ENCODE assay signal across 9 cellular contexts in genomic region chrX:47196098-47196497, GRCh38. TPM values are rescaled to one million over a fixed set of nuclear protein-coding genes. Genes with fewer than 3 reads are reported as not detected.
DNase-seq lines count a peak whose midpoint lies in the region; ATAC-seq and TF ChIP-seq lines count a peak whose summit lies in the region.
"Had no signal": no experiment of that assay in that cellular context is flagged by ENCODE, and none has a peak within 500 bp of the region (broad histone marks: within the 10 kb centered on the region; RNA-seq: fewer than 3 reads in every experiment).

No MANE protein-coding gene starts in this region.

- H3K36me3 ChIP-seq in BLaER1 treated with 17β-estradiol and CSF1 and Interleukin-3, amounts not matched to agents 10 nM and 100 nM = peaks cover 43 to 59% (median 49%) of the 10 kb centered on the region in 11 experiments

- peak; percentile 19 for DNase-seq in KBM-7
- no peak for DNase-seq in chondrocyte (ENCODE audit: low spot score)
- DNase-seq in natural killer cell treated with Interleukin-12 subunit alpha and Interleukin-12 subunit beta and Interleukin-15 and Interleukin-18, amount 100 ng/mL, for 72 hours (ENCODE audit: low spot score) = no peak
- DNase-seq in NCI-H82 (lab: John Stamatoyannopoulos, UW) = no peak
- DNase-seq in kidney glomerular epithelial cell (lab: John Stamatoyannopoulos, UW) = no peak
- DNase-seq: stimulated activated CD4-positive, alpha-beta T cell treated with anti-CD3 and anti-CD28 coated beads, Interleukin-2, amount 100 ng/mL, for 24 hours had no signal

- H3K4me1 Mint-ChIP-seq in chondrocyte (ENCODE audit: low read depth) = peaks cover 74% of the 10 kb centered on the region
- H3K4me1 Mint-ChIP-seq in natural killer cell treated with Interleukin-12 subunit alpha and Interleukin-12 subunit beta and Interleukin-15 and Interleukin-18, amount 100 ng/mL, for 72 hours (ENCODE audit: low read depth in 2 of 2) = peaks cover 40 to 58% of the 10 kb centered on the region in 2 donors

- ATAC-seq in natural killer cell treated with Interleukin-12 subunit alpha and Interleukin-12 subunit beta and Interleukin-15 and Interleukin-18, amount 100 ng/mL, for 72 hours = no peak
- no peak for ATAC-seq in GM19324 (IDR thresholded peaks at IDR 0.05; ENCODE audit: low FRiP score, unreplicated experiment)
- no peak for ATAC-seq in HG02981 (IDR thresholded peaks at IDR 0.05; ENCODE audit: unreplicated experiment)

- H3K36me3 Mint-ChIP-seq in chondrocyte (ENCODE audit: low read depth) = peaks cover 31% of the 10 kb centered on the region
- H3K36me3 Mint-ChIP-seq in natural killer cell treated with Interleukin-12 subunit alpha and Interleukin-12 subunit beta and Interleukin-15 and Interleukin-18, amount 100 ng/mL, for 72 hours = no peaks in the 10 kb centered on the region

- peak overlapping the region; percentile 98 for H3K4me3 Mint-ChIP-seq in chondrocyte (ENCODE audit: unreplicated experiment)
- H3K4me3 Mint-ChIP-seq in natural killer cell treated with Interleukin-12 subunit alpha and Interleukin-12 subunit beta and Interleukin-15 and Interleukin-18, amount 100 ng/mL, for 72 hours = peak overlapping the region; percentile 95

- peak overlapping the region in 8 of 10 experiments; percentile 20 to 92 (median 82); a peak in 16 of 20 replicates for H3K4me3 ChIP-seq in BLaER1 treated with 17β-estradiol and CSF1 and Interleukin-3, amounts not matched to agents 10 nM and 100 nM

- peak overlapping the region; percentile 82 for H3K27ac Mint-ChIP-seq in chondrocyte (ENCODE audit: unreplicated experiment)
- peak overlapping the region; percentile 75 to 99 for H3K27ac Mint-ChIP-seq in natural killer cell treated with Interleukin-12 subunit alpha and Interleukin-12 subunit beta and Interleukin-15 and Interleukin-18, amount 100 ng/mL, for 72 hours

- TF ChIP-seq CTCF in chondrocyte (IDR thresholded peaks at IDR 0.05) = no peak

- peak overlapping the region; percentile 29 to 98 (median 95); a peak in 21 of 22 replicates for H3K9ac ChIP-seq in BLaER1 treated with 17β-estradiol and CSF1 and Interleukin-3, amounts not matched to agents 10 nM and 100 nM

- H3K27me3 Mint-ChIP-seq in chondrocyte (ENCODE audit: low read depth) = no peaks in the 10 kb centered on the region
- H3K27me3 Mint-ChIP-seq in natural killer cell treated with Interleukin-12 subunit alpha and Interleukin-12 subunit beta and Interleukin-15 and Interleukin-18, amount 100 ng/mL, for 72 hours = no peaks in the 10 kb centered on the region

- H3K9me3 ChIP-seq in BLaER1 treated with 17β-estradiol and CSF1 and Interleukin-3, amounts not matched to agents 10 nM and 100 nM (replicated peaks in 1 of 11) = no peaks in the 10 kb centered on the region

- in situ Hi-C loops in KBM-7 (cut with MboI; ENCODE audit: low pct_unique_long_range_greater_than_20kb, low sequenced_read_pairs) = no loop called here

- H3K27me3 ChIP-seq in BLaER1 treated with 17β-estradiol and CSF1 and Interleukin-3, amounts not matched to agents 10 nM and 100 nM = 0 out of 22 replicates have a peak, but pooled peaks cover 0 to 6% (median 0%) of the 10 kb centered on the region in 11 experiments

- peaks cover 48 to 55% (median 51%) of the 10 kb centered on the region in 10 experiments for H3K4me1 ChIP-seq in BLaER1 treated with 17β-estradiol and CSF1 and Interleukin-3, amounts not matched to agents 10 nM and 100 nM

- peaks cover 54 to 73% (median 68%) of the 10 kb centered on the region in 11 experiments for H4K20me1 ChIP-seq in BLaER1 treated with 17β-estradiol and CSF1 and Interleukin-3, amounts not matched to agents 10 nM and 100 nM

- 0 out of 22 replicates have a peak overlapping the region, but pooled peaks of 6 of the 11 experiments have one; percentile 1 to 27 (median 9) for H3K27ac ChIP-seq in BLaER1 treated with 17β-estradiol and CSF1 and Interleukin-3, amounts not matched to agents 10 nM and 100 nM

- peak overlapping the region; percentile 91 to 99 (median 98) for H3K4me2 ChIP-seq in BLaER1 treated with 17β-estradiol and CSF1 and Interleukin-3, amounts not matched to agents 10 nM and 100 nM

- H3K9me3 Mint-ChIP-seq in chondrocyte (ENCODE audit: low read depth) = no peaks in the 10 kb centered on the region
- H3K9me3 Mint-ChIP-seq in natural killer cell treated with Interleukin-12 subunit alpha and Interleukin-12 subunit beta and Interleukin-15 and Interleukin-18, amount 100 ng/mL, for 72 hours = no peaks in the 10 kb centered on the region

RNA-seq across cellular contexts. Expression of gene UBA1, which starts 2.5 kb away (rescaled TPM):
- total RNA-seq in chondrocyte = 299 to 312 TPM (median 311 TPM) in 3 replicates
- total RNA-seq in natural killer cell treated with Interleukin-12 subunit alpha and Interleukin-12 subunit beta and Interleukin-15 and Interleukin-18, amount 100 ng/mL, for 72 hours = 100 to 1,000 TPM; 227 to 243 TPM

RNA-seq across cellular contexts. Expression of gene CDK16, which starts 22.4 kb away (rescaled TPM):
- total RNA-seq in chondrocyte = 172 to 183 TPM (median 179 TPM) in 3 replicates
- 10 to 100 TPM; 62.2 to 63.7 TPM for total RNA-seq in natural killer cell treated with Interleukin-12 subunit alpha and Interleukin-12 subunit beta and Interleukin-15 and Interleukin-18, amount 100 ng/mL, for 72 hours

RNA-seq across cellular contexts. Expression of gene USP11, which starts 36.7 kb away (rescaled TPM):
- 151 to 189 TPM (median 157 TPM) in 3 replicates for total RNA-seq in chondrocyte
- 10 to 100 TPM; 45.7 to 49.2 TPM for total RNA-seq in natural killer cell treated with Interleukin-12 subunit alpha and Interleukin-12 subunit beta and Interleukin-15 and Interleukin-18, amount 100 ng/mL, for 72 hours

RNA-seq across cellular contexts. Expression of gene RBM10, which starts 51.1 kb away (rescaled TPM):
- 29.0 to 36.3 TPM (median 29.6 TPM) in 3 replicates for total RNA-seq in chondrocyte
- 10 to 100 TPM; 59.6 to 62.2 TPM for total RNA-seq in natural killer cell treated with Interleukin-12 subunit alpha and Interleukin-12 subunit beta and Interleukin-15 and Interleukin-18, amount 100 ng/mL, for 72 hours

RNA-seq across cellular contexts. Expression of gene NDUFB11, which starts 51.6 kb away (rescaled TPM):
- total RNA-seq in chondrocyte = 60.7 to 65.4 TPM (median 60.8 TPM) in 3 replicates
- total RNA-seq in natural killer cell treated with Interleukin-12 subunit alpha and Interleukin-12 subunit beta and Interleukin-15 and Interleukin-18, amount 100 ng/mL, for 72 hours = 10 to 100 TPM; 50.8 to 75.4 TPM
